23 cellular contexts compared by ENCODE assay signal in genomic region chr15:39228889-39229288, GRCh38.
"Had no signal": no experiment of that assay in that cellular context is flagged by ENCODE, and none has a peak within 500 bp of the region (broad histone marks: within the 10 kb centered on the region; RNA-seq: fewer than 3 reads in every experiment).

No MANE protein-coding gene starts in this region.

- H3K9me3 ChIP-seq: ascending aorta, breast epithelium, colonic mucosa had no signal

- DNase-seq: activated CD4-positive, alpha-beta memory T cell treated with anti-CD3 and anti-CD28 coated beads for 36 hours; activated CD4-positive, alpha-beta T cell treated with anti-CD3 and anti-CD28 coated beads for 36 hours; activated CD4-positive, alpha-beta T cell treated with anti-CD3 and anti-CD28 coated beads, Interleukin-2, amount 10 ng/mL, durations not matched to agents 24 days and 14 days; activated CD4-positive, CD25-positive, alpha-beta regulatory T cell; activated CD4-positive, CD25-positive, alpha-beta regulatory T cell treated with anti-CD3 and anti-CD28 coated beads, Interleukin-2, amount 50 U/mL, for 72 hours; activated CD8-positive, alpha-beta memory T cell treated with anti-CD3 and anti-CD28 coated beads, Interleukin-2, amount 10 ng/mL, durations not matched to agents 7 days and 5 days; activated CD8-positive, alpha-beta memory T cell treated with anti-CD3 and anti-CD28 coated beads, Interleukin-2, amount 50 U/mL, for 4 hours; activated CD8-positive, alpha-beta T cell treated with anti-CD3 and anti-CD28 coated beads, Interleukin-2, amount 10 ng/mL, durations not matched to agents 7 days and 5 days; activated effector memory CD4-positive, alpha-beta T cell treated with anti-CD3 and anti-CD28 coated beads, Interleukin-2, amount 50 U/mL, for 16 hours; activated naive CD4-positive, alpha-beta T cell treated with anti-CD3 and anti-CD28 coated beads for 36 hours; activated naive CD8-positive, alpha-beta T cell treated with anti-CD3 and anti-CD28 coated beads, Interleukin-2, amount 10 ng/mL, durations not matched to agents 7 days and 5 days; activated T-cell treated with anti-CD3 and anti-CD28 coated beads, Interleukin-2, amount 50 U/mL, for 1 hour; activated T-cell treated with anti-CD3 and anti-CD28 coated beads, Interleukin-2, amount 50 U/mL, for 48 hours; central memory CD4-positive, alpha-beta T cell; cerebellar nuclear complex; colonic mucosa; effector CD8-positive, alpha-beta T cell; foreskin fibroblast; head of caudate nucleus; T-helper 2 cell had no signal

- H3K36me3 ChIP-seq: ascending aorta, breast epithelium, cardiac muscle cell, colonic mucosa had no signal

- H3K27ac ChIP-seq: ascending aorta, breast epithelium, cardiac muscle cell, colonic mucosa had no signal

- H3K4me3 ChIP-seq: ascending aorta, breast epithelium, cardiac muscle cell, colonic mucosa had no signal

- H3K4me1 ChIP-seq: ascending aorta, colonic mucosa had no signal

- H3K27me3 ChIP-seq: ascending aorta, breast epithelium, cardiac muscle cell, colonic mucosa had no signal
